9 cellular contexts compared by ENCODE assay signal in the genomic region with DNA sequence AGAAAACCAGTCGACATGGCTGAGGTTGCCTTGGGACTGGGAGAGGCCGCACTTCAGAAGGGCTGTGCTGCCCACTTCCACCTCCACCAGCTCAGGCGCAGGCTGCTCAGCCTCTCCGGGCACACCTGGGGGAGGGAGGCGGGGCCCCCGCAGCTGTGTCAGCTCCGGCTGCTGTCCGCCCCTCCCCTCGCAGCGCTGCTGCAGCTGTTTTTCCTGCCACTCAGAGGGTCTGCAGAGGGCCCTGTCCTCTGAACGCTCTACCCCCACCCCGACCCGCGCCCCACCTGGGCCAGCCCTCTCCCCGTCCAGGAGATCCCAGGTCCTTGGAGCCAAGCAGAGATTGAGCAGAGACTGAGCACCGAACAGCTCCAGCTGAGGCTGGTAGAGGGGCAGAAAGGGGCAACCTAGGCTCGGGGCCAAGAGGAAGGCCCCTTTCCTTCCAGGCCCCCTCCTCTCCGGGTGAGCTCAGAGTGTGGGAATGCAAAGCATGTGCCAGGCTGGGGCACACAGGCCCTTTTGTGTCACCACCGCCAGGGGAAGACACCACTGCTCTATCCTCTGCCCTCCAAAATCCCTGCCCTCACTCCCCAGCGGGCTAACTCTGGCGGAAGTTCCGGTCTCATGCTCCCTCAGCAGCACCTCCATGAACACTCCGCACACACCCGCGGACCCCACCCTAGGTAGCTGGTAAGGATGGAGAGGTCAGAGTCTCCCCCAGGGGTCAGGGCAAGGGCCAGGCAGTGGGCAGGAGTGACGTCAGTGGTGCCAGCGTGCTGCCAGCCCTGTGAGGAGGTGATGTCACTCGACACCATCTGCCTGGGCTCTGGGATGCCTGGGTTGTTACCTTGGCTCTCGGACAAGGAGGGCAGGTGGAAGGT. TPM values are rescaled to one million over a fixed set of nuclear protein-coding genes. Genes with fewer than 3 reads are reported as not detected.
A peak's percentile ranks its signal among the peaks of the same experiment; 100 is the strongest.
DNase-seq lines count a peak whose midpoint lies in the region; ATAC-seq and TF ChIP-seq lines count a peak whose summit lies in the region.
"Had no signal": no experiment of that assay in that cellular context is flagged by ENCODE, and none has a peak within 500 bp of the region (broad histone marks: within the 10 kb centered on the region; RNA-seq: fewer than 3 reads in every experiment).

No MANE protein-coding gene starts in this region.

- H3K9me3 Mint-ChIP-seq in activated T-helper 2 cell treated with anti-CD3 and anti-CD28 coated beads, Interferon-gamma antibody, Interleukin-2, Interleukin-4, amounts not matched to agents 10 μg/mL and 5 μg/mL and 100 μg/mL, durations not matched to agents 14 hours and 24 hours and 36 hours, result no peaks in the 10 kb centered on the region

- H3K36me3 Mint-ChIP-seq in activated T-helper 2 cell treated with anti-CD3 and anti-CD28 coated beads, Interferon-gamma antibody, Interleukin-2, Interleukin-4, amounts not matched to agents 10 μg/mL and 5 μg/mL and 100 μg/mL, durations not matched to agents 14 hours and 24 hours and 36 hours (ENCODE audit: low read depth), result no peaks in the 10 kb centered on the region

- peaks cover 40% of the 10 kb centered on the region for H3K4me1 ChIP-seq in osteoblast (ENCODE audit: insufficient read depth, low read length)

- H3K4me3 Mint-ChIP-seq in activated T-helper 2 cell treated with anti-CD3 and anti-CD28 coated beads, Interferon-gamma antibody, Interleukin-2, Interleukin-4, amounts not matched to agents 10 μg/mL and 5 μg/mL and 100 μg/mL, durations not matched to agents 14 hours and 24 hours and 36 hours (ENCODE audit: low read depth), result peak overlapping the region; percentile 56

- no peak overlapping the region for H3K27ac ChIP-seq in osteoblast (ENCODE audit: low read depth, low read length)

- peaks cover 1% of the 10 kb centered on the region for H3K4me1 Mint-ChIP-seq in activated T-helper 2 cell treated with anti-CD3 and anti-CD28 coated beads, Interferon-gamma antibody, Interleukin-2, Interleukin-4, amounts not matched to agents 10 μg/mL and 5 μg/mL and 100 μg/mL, durations not matched to agents 14 hours and 24 hours and 36 hours (ENCODE audit: low read depth)

- H3K27ac Mint-ChIP-seq in activated T-helper 2 cell treated with anti-CD3 and anti-CD28 coated beads, Interferon-gamma antibody, Interleukin-2, Interleukin-4, amounts not matched to agents 10 μg/mL and 5 μg/mL and 100 μg/mL, durations not matched to agents 14 hours and 24 hours and 36 hours, result no peak overlapping the region

- DNase-seq in NCI-H2196 treated with DMSO at 0.1 percent for 48 hours (lab: John Stamatoyannopoulos, UW; ENCODE audit: unreplicated experiment), result peak; percentile 92
- no peak for DNase-seq in activated T-helper 2 cell treated with anti-CD3 and anti-CD28 coated beads, Interferon-gamma antibody, Interleukin-2, Interleukin-4, amounts not matched to agents 10 μg/mL and 5 μg/mL and 100 μg/mL, durations not matched to agents 14 hours and 24 hours and 36 hours (ENCODE audit: low spot score)
- peak; percentile 84 for DNase-seq in globus pallidus (ENCODE audit: low spot score)
- DNase-seq in osteoblast (ENCODE audit: insufficient read length, low spot score, missing footprints), result peak; percentile 92

- peaks cover 5% of the 10 kb centered on the region for H3K36me3 ChIP-seq in osteoblast (ENCODE audit: insufficient read depth, low read length)

- no peaks in the 10 kb centered on the region for H3K27me3 ChIP-seq in osteoblast (ENCODE audit: insufficient read depth, low read length)

- no peaks in the 10 kb centered on the region for H4K20me1 ChIP-seq in osteoblast (ENCODE audit: insufficient read depth, low read length)

- H3K79me2 ChIP-seq in osteoblast (ENCODE audit: insufficient read depth, low read length), result no peaks in the 10 kb centered on the region

- H3K4me2 ChIP-seq in osteoblast (ENCODE audit: insufficient read depth, low read length), result peak overlapping the region; percentile 89

- TF ChIP-seq CTCF in GM12874 (IDR thresholded peaks at IDR 0.05; ENCODE audit: insufficient read depth, low read depth, low read length), result peak; percentile 27; the same call in 1 of the 2 replicates
- TF ChIP-seq CTCF in osteoblast (IDR thresholded peaks at IDR 0.05; ENCODE audit: extremely low read depth, low read depth, low read length), result no peak

- no peak for ATAC-seq in HG02970 (IDR thresholded peaks at IDR 0.05; ENCODE audit: low FRiP score, unreplicated experiment)
- ATAC-seq in HG02610 (IDR thresholded peaks at IDR 0.05; ENCODE audit: unreplicated experiment), result no peak
- no peak for ATAC-seq in HG03469 (IDR thresholded peaks at IDR 0.05; ENCODE audit: unreplicated experiment)

- intact Hi-C loops in activated T-helper 2 cell treated with anti-CD3 and anti-CD28 coated beads, Interferon-gamma antibody, Interleukin-2, Interleukin-4, amounts not matched to agents 10 μg/mL and 5 μg/mL and 100 μg/mL, durations not matched to agents 14 hours and 24 hours and 36 hours (cut with micrococcal nuclease), result no loop called here

- H2AFZ ChIP-seq in osteoblast (ENCODE audit: low read length), result peak overlapping the region; percentile 69

- H3K9me3 ChIP-seq in osteoblast (ENCODE audit: low read depth, low read length), result no peaks in the 10 kb centered on the region

- H3K27me3 Mint-ChIP-seq in activated T-helper 2 cell treated with anti-CD3 and anti-CD28 coated beads, Interferon-gamma antibody, Interleukin-2, Interleukin-4, amounts not matched to agents 10 μg/mL and 5 μg/mL and 100 μg/mL, durations not matched to agents 14 hours and 24 hours and 36 hours (ENCODE audit: low read depth), result peaks cover 25% of the 10 kb centered on the region

- peak overlapping the region; percentile 74 for H3K4me3 ChIP-seq in osteoblast (ENCODE audit: insufficient read depth, low read length)

RNA-seq across cellular contexts. Expression of a gene that starts 1.6 kb away (rescaled TPM):
- total RNA-seq in activated T-helper 2 cell treated with anti-CD3 and anti-CD28 coated beads, Interferon-gamma antibody, Interleukin-2, Interleukin-4, amounts not matched to agents 10 μg/mL and 5 μg/mL and 100 μg/mL, durations not matched to agents 14 hours and 24 hours and 36 hours, result 6.0 and 7.2 TPM in 2 replicates
- 11.2 and 14.1 TPM in 2 replicates for total RNA-seq in osteoblast

RNA-seq across cellular contexts. Expression of a gene that starts 18.9 kb away (rescaled TPM):
- 29.9 and 32.6 TPM in 2 replicates for total RNA-seq in activated T-helper 2 cell treated with anti-CD3 and anti-CD28 coated beads, Interferon-gamma antibody, Interleukin-2, Interleukin-4, amounts not matched to agents 10 μg/mL and 5 μg/mL and 100 μg/mL, durations not matched to agents 14 hours and 24 hours and 36 hours
- total RNA-seq in osteoblast, result 4.0 and 5.0 TPM in 2 replicates

RNA-seq across cellular contexts. Expression of a gene that starts 25.3 kb away (rescaled TPM):
- total RNA-seq in activated T-helper 2 cell treated with anti-CD3 and anti-CD28 coated beads, Interferon-gamma antibody, Interleukin-2, Interleukin-4, amounts not matched to agents 10 μg/mL and 5 μg/mL and 100 μg/mL, durations not matched to agents 14 hours and 24 hours and 36 hours, result not detected in 2 replicates
- 35.9 and 41.3 TPM in 2 replicates for total RNA-seq in osteoblast
- total RNA-seq: activated CD8-positive, alpha-beta memory T cell treated with anti-CD3 and anti-CD28 coated beads for 36 hours had no signal

RNA-seq across cellular contexts. Expression of a gene that starts 31.1 kb away (rescaled TPM):
- total RNA-seq in activated T-helper 2 cell treated with anti-CD3 and anti-CD28 coated beads, Interferon-gamma antibody, Interleukin-2, Interleukin-4, amounts not matched to agents 10 μg/mL and 5 μg/mL and 100 μg/mL, durations not matched to agents 14 hours and 24 hours and 36 hours, result not detected in 2 replicates
- not detected in 2 replicates for total RNA-seq in osteoblast
- total RNA-seq: activated CD8-positive, alpha-beta memory T cell treated with anti-CD3 and anti-CD28 coated beads for 36 hours had no signal

Comparison
In these comparisons a context has a peak if more than half of its experiments do, and no peak if none do; other contexts are left out.
1. RNA of a gene that starts 25.3 kb away (total RNA-seq): 35.9 to 41.3 TPM in osteoblast; not detected in activated T-helper 2 cell treated with anti-CD3 and anti-CD28 coated beads, Interferon-gamma antibody, Interleukin-2, Interleukin-4, amounts not matched to agents 10 μg/mL and 5 μg/mL and 100 μg/mL, durations not matched to agents 14 hours and 24 hours and 36 hours; every median in the first group is over 10 times any median in the second.